8 cellular contexts compared by ENCODE assay signal in genomic region chr2:61015971-61016370, GRCh38. TPM values are rescaled to one million over a fixed set of nuclear protein-coding genes. Genes with fewer than 3 reads are reported as not detected.
DNase-seq lines count a peak whose midpoint lies in the region; ATAC-seq and TF ChIP-seq lines count a peak whose summit lies in the region.

No MANE protein-coding gene starts in this region.

- H3K4me1 Mint-ChIP-seq in chondrocyte (ENCODE audit: low read depth) (peaks cover 47% of the 10 kb centered on the region), naive B cell (peaks cover 8 to 32% (median 24%) of the 10 kb centered on the region in 3 donors)

- H2AFZ ChIP-seq in KMS-11 (ENCODE audit: low read depth) = peak overlapping the region; percentile 62

- H3K9me3 ChIP-seq in BLaER1 treated with 17β-estradiol and CSF1 and Interleukin-3, amounts not matched to agents 10 nM and 100 nM (replicated peaks in 1 of 11) = peaks cover 0 to 4% (median 1%) of the 10 kb centered on the region in 11 experiments; a peak in 15 of 22 replicates

- H3K79me2 ChIP-seq in KMS-11 (ENCODE audit: insufficient read depth, low read depth) = peaks cover 43% of the 10 kb centered on the region

- H3K4me2 ChIP-seq in BLaER1 treated with 17β-estradiol and CSF1 and Interleukin-3, amounts not matched to agents 10 nM and 100 nM = peak overlapping the region; percentile 81 to 94 (median 85)
- H3K4me2 ChIP-seq in KMS-11 = peak overlapping the region; percentile 76

- H3K27me3 ChIP-seq in BLaER1 treated with 17β-estradiol and CSF1 and Interleukin-3, amounts not matched to agents 10 nM and 100 nM = no peaks in the 10 kb centered on the region
- H3K27me3 ChIP-seq in KMS-11 (ENCODE audit: insufficient read depth, low read depth) = no peaks in the 10 kb centered on the region

- no peaks in the 10 kb centered on the region for H3K36me3 Mint-ChIP-seq in chondrocyte (ENCODE audit: low read depth)
- H3K36me3 Mint-ChIP-seq in naive B cell = peaks cover 0 to 7% of the 10 kb centered on the region in 2 donors

- DNase-seq in chondrocyte (ENCODE audit: low spot score) (no peak), naive B cell (no peak), islet precursor cell (no peak), ureter (ENCODE audit: low spot score) (no peak), hypothalamus (lab: John Stamatoyannopoulos, UW) (no peak)
- DNase-seq in stimulated activated CD4-positive, alpha-beta T cell treated with anti-CD3 and anti-CD28 coated beads, Interleukin-2, amount 100 ng/mL, for 48 hours = no peak

- peak overlapping the region in 1 of 11 experiments; percentile 76; a peak in 1 of 22 replicates for H3K27ac ChIP-seq in BLaER1 treated with 17β-estradiol and CSF1 and Interleukin-3, amounts not matched to agents 10 nM and 100 nM
- no peak overlapping the region; the same call in 1 of the 2 replicates for H3K27ac ChIP-seq in KMS-11

- ATAC-seq in naive B cell (ENCODE audit: low read depth in 2 of 2) = no peak

- no peak overlapping the region for H3K27ac Mint-ChIP-seq in chondrocyte (ENCODE audit: unreplicated experiment)
- peak overlapping the region in 2 of 6 donors; percentile 18 to 94 for H3K27ac Mint-ChIP-seq in naive B cell

- H3K4me3 Mint-ChIP-seq in chondrocyte (ENCODE audit: unreplicated experiment) (peak overlapping the region; percentile 99), naive B cell (peak overlapping the region; percentile 94 to 100 (median 99))

- H3K36me3 ChIP-seq in BLaER1 treated with 17β-estradiol and CSF1 and Interleukin-3, amounts not matched to agents 10 nM and 100 nM = peaks cover 4 to 12% (median 7%) of the 10 kb centered on the region in 11 experiments
- H3K36me3 ChIP-seq in KMS-11 (ENCODE audit: insufficient read depth) = no peaks in the 10 kb centered on the region

- no peak for TF ChIP-seq CTCF in KMS-11 (conservative IDR thresholded peaks at IDR 0.05; ENCODE audit: low read depth, low read length)
- TF ChIP-seq CTCF in chondrocyte (IDR thresholded peaks at IDR 0.05) = no peak

- peaks cover 19 to 73% (median 30%) of the 10 kb centered on the region in 10 experiments for H3K4me1 ChIP-seq in BLaER1 treated with 17β-estradiol and CSF1 and Interleukin-3, amounts not matched to agents 10 nM and 100 nM
- peaks cover 38% of the 10 kb centered on the region for H3K4me1 ChIP-seq in KMS-11 (ENCODE audit: low read depth, poor library complexity, severe bottlenecking)

- peaks cover 0 to 18% (median 4%) of the 10 kb centered on the region in 11 experiments; a peak in 7 of 22 replicates for H4K20me1 ChIP-seq in BLaER1 treated with 17β-estradiol and CSF1 and Interleukin-3, amounts not matched to agents 10 nM and 100 nM
- no peaks in the 10 kb centered on the region for H4K20me1 ChIP-seq in KMS-11 (ENCODE audit: insufficient read depth)

- peak overlapping the region in 9 of 10 experiments; percentile 80 to 95 (median 87); a peak in 15 of 20 replicates for H3K4me3 ChIP-seq in BLaER1 treated with 17β-estradiol and CSF1 and Interleukin-3, amounts not matched to agents 10 nM and 100 nM
- peak overlapping the region; percentile 95 for H3K4me3 ChIP-seq in KMS-11 (IDR thresholded peaks at IDR 0.05; ENCODE audit: insufficient read depth, low read depth, low read length)

- H3K9me3 Mint-ChIP-seq in chondrocyte (ENCODE audit: low read depth) (no peaks in the 10 kb centered on the region), naive B cell (no peaks in the 10 kb centered on the region)

- H3K27me3 Mint-ChIP-seq in chondrocyte (ENCODE audit: low read depth) (no peaks in the 10 kb centered on the region), naive B cell (no peaks in the 10 kb centered on the region)

- H3K9ac ChIP-seq in BLaER1 treated with 17β-estradiol and CSF1 and Interleukin-3, amounts not matched to agents 10 nM and 100 nM = peak overlapping the region in 9 of 11 experiments; percentile 78 to 94 (median 87); a peak in 12 of 22 replicates
- peak overlapping the region; percentile 70; the same call in 1 of the 2 replicates for H3K9ac ChIP-seq in KMS-11

RNA-seq across cellular contexts. Expression of gene PEX13, which starts 1.5 kb away (rescaled TPM):
- 22.6 to 25.0 TPM (median 23.0 TPM) in 3 replicates for total RNA-seq in chondrocyte
- polyA plus RNA-seq in naive B cell (ENCODE audit: low read depth in 6 of 6) = 10 to 100 TPM in 4 of 6 donors, 1 to 10 TPM in 2; 8.5 to 17.9 (median 10.6) TPM
- total RNA-seq in ureter = 28.2 TPM

RNA-seq across cellular contexts. Expression of gene PUS10, which starts 2.1 kb away (rescaled TPM):
- total RNA-seq in chondrocyte (5.1 to 7.9 TPM (median 5.7 TPM) in 3 replicates), ureter (7.5 TPM)
- polyA plus RNA-seq in naive B cell (ENCODE audit: low read depth in 6 of 6) = 1 to 10 TPM; 3.4 to 8.6 (median 4.8) TPM

RNA-seq across cellular contexts. Expression of gene SANBR, which starts 49.7 kb away (rescaled TPM):
- total RNA-seq in chondrocyte (11.8 to 16.9 TPM (median 12.1 TPM) in 3 replicates), ureter (13.3 TPM)
- polyA plus RNA-seq in naive B cell (ENCODE audit: low read depth in 6 of 6) = 1 to 10 TPM in 4 of 6 donors, under 1 TPM in 1, not detected in 1; 0.66 to 4.4 (median 1.3) TPM
